In genomic region chr13:46097015-46097414, GRCh38 we compare ENCODE assay signal across 17 cellular contexts. TPM values are rescaled to one million over a fixed set of nuclear protein-coding genes. Genes with fewer than 3 reads are reported as not detected.
DNase-seq lines count a peak whose midpoint lies in the region; ATAC-seq and TF ChIP-seq lines count a peak whose summit lies in the region.
"Had no signal": no experiment of that assay in that cellular context is flagged by ENCODE, and none has a peak within 500 bp of the region (broad histone marks: within the 10 kb centered on the region; RNA-seq: fewer than 3 reads in every experiment).

No MANE protein-coding gene starts in this region.

- no peak overlapping the region for H3K4me2 ChIP-seq in PC-3 (ENCODE audit: low read length)

- DNase-seq in NCI-H1417 (lab: John Stamatoyannopoulos, UW) (peak in 2 of 3 experiments; percentile 10 to 50), NCI-H1417 treated with DMSO at 0.1 percent for 48 hours (lab: John Stamatoyannopoulos, UW) (no peak), PC-3 (peak; percentile 12), inferior parietal cortex (ENCODE audit: extremely low spot score) (peak; percentile 59), substantia nigra (lab: John Stamatoyannopoulos, UW) (peak in 29 of 49 donors; percentile 4 to 71 (median 24)), foreskin keratinocyte (no peak), DMS114 treated with DMSO at 0.1 percent for 48 hours (lab: John Stamatoyannopoulos, UW; ENCODE audit: unreplicated experiment) (no peak)
- no peak for DNase-seq in activated effector memory CD4-positive, alpha-beta T cell treated with Interleukin-2 at 50 U/mL for 16 hours
- DNase-seq: activated T-cell treated with anti-CD3 and anti-CD28 coated beads, Interleukin-2, amount 50 U/mL, for 1 hour; DND-41; MG63; NCI-H2171 treated with DMSO at 0.1 percent for 48 hours; thyroid gland had no signal

- intact Hi-C loops in PC-3 (cut with micrococcal nuclease) = no loop called here

- no peak overlapping the region for H3K4me3 ChIP-seq in PC-3 (ENCODE audit: low read length)
- H3K4me3 ChIP-seq: MG63, thyroid gland had no signal

- no peak overlapping the region for H3K27ac ChIP-seq in PC-3 (ENCODE audit: low read length)
- peak overlapping the region; percentile 88 for H3K27ac ChIP-seq in substantia nigra (ENCODE audit: low read depth, low read length, poor library complexity, severe bottlenecking)
- no peak overlapping the region for H3K27ac ChIP-seq in foreskin keratinocyte
- H3K27ac ChIP-seq: 22Rv1, thyroid gland had no signal

- H3K36me3 ChIP-seq in PC-3 (ENCODE audit: low read depth, low read length) = no peaks in the 10 kb centered on the region
- H3K36me3 ChIP-seq: MG63, thyroid gland had no signal

- CTCF ChIA-PET in PC-3 (lab: Charles Lee) = no interaction called here

- ATAC-seq in PC-3 = peak; percentile 37; the same call in 1 of the 2 replicates
- ATAC-seq in foreskin keratinocyte = no peak
- ATAC-seq: SK-N-SH treated with all-trans-retinoic acid at 6 μM for 48 hours had no signal

- no peaks in the 10 kb centered on the region for H3K9me2 ChIP-seq in PC-3 (replicated peaks; ENCODE audit: low read length)

- no peaks in the 10 kb centered on the region for H3K79me2 ChIP-seq in PC-3 (ENCODE audit: low read length)

- H3K4me1 ChIP-seq in PC-3 (ENCODE audit: insufficient read depth, low read length) (no peaks in the 10 kb centered on the region), foreskin keratinocyte (no peaks in the 10 kb centered on the region)
- H3K4me1 ChIP-seq: thyroid gland had no signal

- no peak overlapping the region for H3K9ac ChIP-seq in PC-3 (ENCODE audit: low read length)

- POLR2A ChIA-PET in PC-3 (lab: Charles Lee; ENCODE audit: unreplicated experiment) = no interaction called here

- no peak for TF ChIP-seq CTCF in PC-3 (conservative IDR thresholded peaks at IDR 0.05; ENCODE audit: low read depth, low read length)
- TF ChIP-seq CTCF in foreskin keratinocyte (conservative IDR thresholded peaks at IDR 0.05) = no peak

- no peaks in the 10 kb centered on the region for H4K20me1 ChIP-seq in PC-3 (ENCODE audit: low read length)

- H3K27me3 ChIP-seq in PC-3 (ENCODE audit: low read length) = peaks cover 28% of the 10 kb centered on the region
- peaks cover 18% of the 10 kb centered on the region for H3K27me3 ChIP-seq in foreskin keratinocyte
- H3K27me3 ChIP-seq: thyroid gland had no signal

- no peaks in the 10 kb centered on the region for H3F3A ChIP-seq in PC-3 (ENCODE audit: low read length, unreplicated experiment)

- BruUV-seq in PC-3 (replicated peaks; lab: Mats Ljungman, UMichigan) = no TSS peak

- no peak overlapping the region for H2AFZ ChIP-seq in PC-3 (ENCODE audit: low read length)

- H3K9me3 ChIP-seq in PC-3 (ENCODE audit: low read length) = no peaks in the 10 kb centered on the region
- H3K9me3 ChIP-seq: MG63, thyroid gland had no signal

RNA-seq across cellular contexts. Expression of gene CPB2, which starts 7.8 kb away (rescaled TPM):
- total RNA-seq in PC-3 (2014; rRNA removed) (not detected in 2 replicates), foreskin keratinocyte (not detected in 2 replicates)
- not detected in 2 replicates for polyA plus RNA-seq in foreskin keratinocyte
- total RNA-seq: HT-29 had no signal
- polyA plus RNA-seq: esophagus had no signal

RNA-seq across cellular contexts. Expression of gene ZC3H13, which starts 44.5 kb away (rescaled TPM):
- total RNA-seq in PC-3 (2014; rRNA removed) (9.5 and 14.0 TPM in 2 replicates), foreskin keratinocyte (32.1 and 33.9 TPM in 2 replicates)
- 6.8 and 8.6 TPM in 2 replicates for polyA plus RNA-seq in foreskin keratinocyte

Comparison
In these comparisons a context has a peak if more than half of its experiments do, and no peak if none do; other contexts are left out.
1. DNase-seq: peak in NCI-H1417 (2 of 3), PC-3 (single experiment), inferior parietal cortex (single experiment) and substantia nigra (29 of 49); none in NCI-H1417 treated with DMSO at 0.1 percent for 48 hours (single experiment), foreskin keratinocyte (0 of 2), activated effector memory CD4-positive, alpha-beta T cell treated with Interleukin-2 at 50 U/mL for 16 hours (single experiment) and DMS114 treated with DMSO at 0.1 percent for 48 hours (single experiment).